1 cellular context compared by ENCODE assay signal in the genomic region with DNA sequence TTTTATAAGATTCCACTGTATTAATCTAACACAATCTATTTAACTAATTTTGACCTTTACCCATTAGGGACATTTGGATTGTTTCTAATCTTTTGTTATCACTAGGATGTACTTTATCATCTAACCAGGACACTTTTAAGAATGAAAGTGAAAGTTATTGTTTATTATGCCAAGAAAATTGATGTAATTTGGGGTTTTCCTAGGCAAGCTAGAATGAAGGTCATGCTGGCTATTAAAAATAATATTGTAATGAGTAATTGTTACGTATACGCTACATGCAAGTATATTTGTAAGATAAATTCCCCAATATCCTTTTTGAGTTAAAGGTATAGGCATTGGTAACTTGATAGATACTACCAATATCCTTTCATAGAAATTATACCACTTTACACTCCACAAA.
TF ChIP-seq lines count a peak whose summit lies in the region.

No MANE protein-coding gene starts in this region.

TF ChIP-seq in IMR-90, 13 proteins besides CTCF, POLR2A, EP300 and RAD21:
- TF ChIP-seq FOS (IDR thresholded peaks at IDR 0.05; ENCODE audit: low read depth, low read length) (no peak), RFX5 (IDR thresholded peaks at IDR 0.05; ENCODE audit: low read depth, low read length) (no peak), CHD1 (IDR thresholded peaks at IDR 0.05; ENCODE audit: low read depth, low read length) (no peak), MAZ (IDR thresholded peaks at IDR 0.05; ENCODE audit: borderline replicate concordance, low read depth, low read length) (no peak), MXI1 (IDR thresholded peaks at IDR 0.05; ENCODE audit: borderline replicate concordance, low read depth, low read length) (no peak), MAFK (IDR thresholded peaks at IDR 0.05; ENCODE audit: low read depth, low read length) (no peak), RCOR1 (IDR thresholded peaks at IDR 0.05; ENCODE audit: insufficient replicate concordance, low read length) (no peak), CEBPB (IDR thresholded peaks at IDR 0.05; ENCODE audit: low read depth, low read length) (no peak), BHLHE40 (IDR thresholded peaks at IDR 0.05; ENCODE audit: low read depth, low read length) (no peak)
- TF ChIP-seq, protein P1, sequence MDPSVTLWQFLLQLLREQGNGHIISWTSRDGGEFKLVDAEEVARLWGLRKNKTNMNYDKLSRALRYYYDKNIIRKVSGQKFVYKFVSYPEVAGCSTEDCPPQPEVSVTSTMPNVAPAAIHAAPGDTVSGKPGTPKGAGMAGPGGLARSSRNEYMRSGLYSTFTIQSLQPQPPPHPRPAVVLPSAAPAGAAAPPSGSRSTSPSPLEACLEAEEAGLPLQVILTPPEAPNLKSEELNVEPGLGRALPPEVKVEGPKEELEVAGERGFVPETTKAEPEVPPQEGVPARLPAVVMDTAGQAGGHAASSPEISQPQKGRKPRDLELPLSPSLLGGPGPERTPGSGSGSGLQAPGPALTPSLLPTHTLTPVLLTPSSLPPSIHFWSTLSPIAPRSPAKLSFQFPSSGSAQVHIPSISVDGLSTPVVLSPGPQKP (IDR thresholded peaks at IDR 0.05; ENCODE audit: borderline replicate concordance, low read depth, low read length), result no peak
TF ChIP-seq in IMR-90: peak in this region for 0.
